In the genomic region with DNA sequence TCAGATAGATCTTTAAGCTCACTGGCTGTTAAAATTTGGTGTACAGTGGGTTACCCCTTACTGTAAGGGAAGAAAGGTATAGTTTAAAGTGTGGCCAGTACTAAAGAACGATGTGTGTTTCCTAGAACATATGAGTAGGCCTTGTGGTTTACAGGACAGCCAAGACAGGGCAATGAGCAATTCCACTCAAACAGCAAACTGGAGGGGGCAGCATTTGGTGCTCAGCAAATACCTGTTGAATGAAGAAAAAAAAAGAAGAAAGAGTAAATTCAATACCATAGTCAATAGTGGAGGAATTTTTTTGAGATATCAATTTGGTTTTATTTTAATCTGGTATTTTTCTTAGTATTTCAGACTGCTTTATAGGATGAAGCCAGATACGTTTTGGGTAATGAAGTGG, we compare ENCODE assay signal across 16 cellular contexts.
"Had no signal": no experiment of that assay in that cellular context is flagged by ENCODE, and none has a peak within 500 bp of the region (broad histone marks: within the 10 kb centered on the region; RNA-seq: fewer than 3 reads in every experiment).

No MANE protein-coding gene starts in this region.

- DNase-seq: activated CD4-positive, alpha-beta T cell treated with anti-CD3 and anti-CD28 coated beads, Interleukin-2, amount 10 ng/mL, durations not matched to agents 24 days and 14 days; activated CD4-positive, CD25-positive, alpha-beta regulatory T cell; activated naive CD4-positive, alpha-beta T cell treated with anti-CD3 and anti-CD28 coated beads for 36 hours; colonic mucosa; glutamatergic neuron; occipital lobe; right cardiac atrium; small intestine; stimulated activated CD4-positive, alpha-beta T cell treated with anti-CD3 and anti-CD28 coated beads, Interleukin-4, amount 100 ng/mL, for 24 hours had no signal

- H3K9me3 Mint-ChIP-seq: activated CD4-positive, alpha-beta T cell treated with anti-CD3 and anti-CD28 coated beads, Interleukin-2, amount 10 ng/mL, durations not matched to agents 24 days and 14 days; activated naive CD4-positive, alpha-beta T cell treated with anti-CD3 and anti-CD28 coated beads for 36 hours; activated T-helper 17 cell treated with anti-CD3 and anti-CD28 coated beads, Interleukin-2, amount 50 U/mL, for 72 hours; nephron; stimulated activated naive CD8-positive, alpha-beta T cell treated with anti-CD3 and anti-CD28 coated beads, Interleukin-15, Interleukin-2, amounts not matched to agents 100 ng/mL and 50 ng/mL, for 24 hours; type B pancreatic cell had no signal

- H3K4me3 ChIP-seq: colonic mucosa, esophagus muscularis mucosa, suprapubic skin had no signal

- H3K27me3 ChIP-seq: colonic mucosa, suprapubic skin had no signal

- H3K36me3 Mint-ChIP-seq: type B pancreatic cell had no signal

- H3K27ac ChIP-seq: colonic mucosa, esophagus muscularis mucosa, suprapubic skin had no signal

- ATAC-seq: activated T-helper 17 cell treated with anti-CD3 and anti-CD28 coated beads, Interleukin-2, amount 50 U/mL, for 72 hours; right cardiac atrium had no signal

- H3K4me3 Mint-ChIP-seq: activated CD4-positive, alpha-beta T cell treated with anti-CD3 and anti-CD28 coated beads, Interleukin-2, amount 10 ng/mL, durations not matched to agents 24 days and 14 days; activated naive CD4-positive, alpha-beta T cell treated with anti-CD3 and anti-CD28 coated beads for 36 hours; activated T-helper 17 cell treated with anti-CD3 and anti-CD28 coated beads, Interleukin-2, amount 50 U/mL, for 72 hours; stimulated activated naive CD8-positive, alpha-beta T cell treated with anti-CD3 and anti-CD28 coated beads, Interleukin-15, Interleukin-2, amounts not matched to agents 100 ng/mL and 50 ng/mL, for 24 hours; type B pancreatic cell had no signal

- H3K4me1 ChIP-seq: colonic mucosa had no signal

- H3K27ac Mint-ChIP-seq: activated CD4-positive, alpha-beta T cell treated with anti-CD3 and anti-CD28 coated beads, Interleukin-2, amount 10 ng/mL, durations not matched to agents 24 days and 14 days; activated naive CD4-positive, alpha-beta T cell treated with anti-CD3 and anti-CD28 coated beads for 36 hours; activated T-helper 17 cell treated with anti-CD3 and anti-CD28 coated beads, Interleukin-2, amount 50 U/mL, for 72 hours; nephron; progenitor cell of endocrine pancreas; stimulated activated naive CD8-positive, alpha-beta T cell treated with anti-CD3 and anti-CD28 coated beads, Interleukin-15, Interleukin-2, amounts not matched to agents 100 ng/mL and 50 ng/mL, for 24 hours; type B pancreatic cell had no signal
